26 cellular contexts compared by ENCODE assay signal in the genomic region with DNA sequence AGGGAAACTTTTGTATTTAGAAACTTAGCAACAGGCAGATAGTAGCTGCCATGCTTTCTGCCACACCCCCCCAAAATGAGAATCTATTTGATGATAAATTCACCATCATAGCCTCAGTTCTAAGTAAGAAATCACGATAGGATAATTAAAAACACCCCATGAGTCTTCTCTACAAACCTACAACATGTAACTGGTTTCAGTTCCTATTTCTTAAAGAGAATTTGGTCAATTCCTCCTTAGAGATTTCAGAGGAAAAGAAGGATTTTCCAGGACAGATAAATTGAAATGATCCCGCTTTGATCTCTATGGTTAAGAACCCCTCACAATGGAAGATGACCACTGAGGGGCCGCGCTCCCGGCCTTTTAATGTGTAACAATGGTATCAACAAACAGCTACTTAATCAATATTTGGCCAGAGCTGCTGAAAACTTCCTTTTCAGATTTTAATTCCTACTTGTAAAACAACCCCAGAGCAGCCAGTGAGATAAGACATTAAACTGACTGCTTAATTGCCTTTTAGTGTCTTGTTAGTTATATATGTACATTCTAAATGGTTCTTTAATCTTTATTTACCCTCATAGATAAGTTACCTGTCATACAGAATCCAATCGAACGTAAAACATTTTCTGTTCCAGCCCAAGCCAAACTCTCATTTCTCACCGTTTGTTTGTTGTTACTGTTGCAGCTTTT. TPM values are rescaled to one million over a fixed set of nuclear protein-coding genes. Genes with fewer than 3 reads are reported as not detected.
"Had no signal": no experiment of that assay in that cellular context is flagged by ENCODE, and none has a peak within 500 bp of the region (broad histone marks: within the 10 kb centered on the region; RNA-seq: fewer than 3 reads in every experiment).

No MANE protein-coding gene starts in this region.

- H3K27ac Mint-ChIP-seq: activated naive CD4-positive, alpha-beta T cell treated with anti-CD3 and anti-CD28 coated beads, Interleukin-2, amount 50 U/mL, for 24 hours; memory B cell; T-cell had no signal

- FAIRE-seq: keratinocyte had no signal

- H3K4me3 Mint-ChIP-seq: activated naive CD4-positive, alpha-beta T cell treated with anti-CD3 and anti-CD28 coated beads, Interleukin-2, amount 50 U/mL, for 24 hours; central memory CD8-positive, alpha-beta T cell; memory B cell; naive thymus-derived CD4-positive, alpha-beta T cell; T-cell had no signal

- H3K9me3 Mint-ChIP-seq: activated naive CD4-positive, alpha-beta T cell treated with anti-CD3 and anti-CD28 coated beads, Interleukin-2, amount 50 U/mL, for 24 hours; central memory CD8-positive, alpha-beta T cell; memory B cell had no signal

- ATAC-seq: body of pancreas; heart left ventricle; mucosa of descending colon; naive thymus-derived CD4-positive, alpha-beta T cell; stimulated activated naive CD8-positive, alpha-beta T cell treated with anti-CD3 and anti-CD28 coated beads, Interleukin-15, Interleukin-2, amounts not matched to agents 100 U/mL and 50 U/mL, for 24 hours; T-cell had no signal

- H3K4me1 ChIP-seq: adrenal gland, body of pancreas, left ventricle myocardium inferior had no signal

- H3K4me1 Mint-ChIP-seq: central memory CD8-positive, alpha-beta T cell; memory B cell had no signal

- H3K27ac ChIP-seq: adrenal gland, body of pancreas, coronary artery, epithelial cell of prostate, heart left ventricle, left ventricle myocardium inferior, right atrium auricular region, transverse colon had no signal

- H3K9me3 ChIP-seq: adrenal gland, body of pancreas, heart left ventricle, left ventricle myocardium inferior, mucosa of descending colon, right atrium auricular region, transverse colon had no signal

- DNase-seq: activated CD4-positive, alpha-beta T cell treated with anti-CD3 and anti-CD28 coated beads for 1 hour; activated CD4-positive, alpha-beta T cell treated with anti-CD3 and anti-CD28 coated beads, Interleukin-2, amount 50 U/mL, for 4 hours; adrenal gland; body of pancreas; effector CD4-positive, alpha-beta T cell; heart left ventricle; left ventricle myocardium inferior; mucosa of descending colon; naive thymus-derived CD4-positive, alpha-beta T cell; nucleus accumbens; posterior cingulate gyrus; stimulated activated CD4-positive, alpha-beta T cell treated with anti-CD3 and anti-CD28 coated beads, Interleukin-4, amount 100 ng/mL, for 4 hours; stimulated activated CD8-positive, alpha-beta memory T cell treated with anti-CD3 and anti-CD28 coated beads, Interleukin-4, amount 100 ng/mL, for 48 hours; stimulated activated naive CD8-positive, alpha-beta T cell treated with anti-CD3 and anti-CD28 coated beads, Interleukin-15, Interleukin-2, amounts not matched to agents 100 U/mL and 50 U/mL, for 24 hours; T-cell; T-helper 9 cell; transverse colon had no signal

- H3K36me3 ChIP-seq: adrenal gland, heart left ventricle, left ventricle myocardium inferior, right atrium auricular region, transverse colon had no signal

- H3K36me3 Mint-ChIP-seq: activated naive CD4-positive, alpha-beta T cell treated with anti-CD3 and anti-CD28 coated beads, Interleukin-2, amount 50 U/mL, for 24 hours; memory B cell; T-cell had no signal

- H3K4me3 ChIP-seq: adrenal gland, body of pancreas, coronary artery, heart left ventricle, left ventricle myocardium inferior, mucosa of descending colon, right atrium auricular region, skin epidermis, transverse colon had no signal

RNA-seq across cellular contexts. Expression of gene PAX3, which starts 10.1 kb away (rescaled TPM):
- total RNA-seq: adrenal gland; body of pancreas; fibroblast of lung; mucosa of descending colon; naive thymus-derived CD4-positive, alpha-beta T cell; T-cell; transverse colon had no signal
- polyA plus RNA-seq: adrenal gland; fibroblast of lung; heart left ventricle; keratinocyte; naive thymus-derived CD4-positive, alpha-beta T cell had no signal
